26 cellular contexts compared by ENCODE assay signal in the genomic region with DNA sequence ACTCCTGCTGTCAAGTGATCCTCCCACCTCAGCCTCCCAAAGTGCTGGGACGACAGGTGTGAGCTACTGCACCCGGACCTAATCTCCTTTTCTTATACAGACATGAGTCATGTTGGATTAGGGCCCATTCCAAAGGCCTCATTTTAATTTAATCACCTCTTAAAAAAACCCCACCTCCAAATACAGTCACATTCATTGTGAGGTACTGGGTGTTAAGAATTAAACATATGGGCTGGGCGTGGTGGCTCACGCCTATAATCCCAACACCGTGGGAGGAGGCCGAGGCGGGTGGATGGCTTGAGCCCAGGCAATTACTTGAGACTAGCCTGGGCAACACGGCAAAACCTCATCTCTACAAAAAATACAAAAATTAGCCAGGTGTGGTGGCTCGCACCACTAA. TPM values are rescaled to one million over a fixed set of nuclear protein-coding genes. Genes with fewer than 3 reads are reported as not detected.
A peak's percentile ranks its signal among the peaks of the same experiment; 100 is the strongest.
DNase-seq lines count a peak whose midpoint lies in the region; ATAC-seq and TF ChIP-seq lines count a peak whose summit lies in the region.
"Had no signal": no experiment of that assay in that cellular context is flagged by ENCODE, and none has a peak within 500 bp of the region (broad histone marks: within the 10 kb centered on the region; RNA-seq: fewer than 3 reads in every experiment).

No MANE protein-coding gene starts in this region.

- ATAC-seq in HG02970 (IDR thresholded peaks at IDR 0.05; ENCODE audit: low FRiP score, unreplicated experiment): no peak
- ATAC-seq: A549, GM12878, left cardiac atrium had no signal

- H3K4me3 ChIP-seq in breast epithelium (no peak overlapping the region), mammary epithelial cell (replicated peaks in 1 of 3; ENCODE audit: insufficient read depth in 1 of 3, low read depth in 2 of 3, low read length in 3 of 3) (no peak overlapping the region), transverse colon (no peak overlapping the region)
- H3K4me3 ChIP-seq: A549, GM12878, PC-9, SJCRH30 had no signal

- BruUV-seq in MCF 10A (replicated peaks; lab: Mats Ljungman, UMichigan): no TSS peak
- no TSS peak for BruUV-seq in mammary epithelial cell (replicated peaks; lab: Mats Ljungman, UMichigan)

- H3K9me3 ChIP-seq in breast epithelium: no peaks in the 10 kb centered on the region
- H3K9me3 ChIP-seq in mammary epithelial cell (replicated peaks; ENCODE audit: insufficient read depth, low read length): no peaks in the 10 kb centered on the region
- no peaks in the 10 kb centered on the region for H3K9me3 ChIP-seq in transverse colon
- H3K9me3 ChIP-seq: A549, SJCRH30 had no signal

- H3K36me3 Mint-ChIP-seq in MCF 10A (ENCODE audit: insufficient read depth, unreplicated experiment): no peaks in the 10 kb centered on the region
- H3K36me3 Mint-ChIP-seq: naive B cell had no signal

- dilution Hi-C loops in mammary epithelial cell (cut with HindIII; ENCODE audit: low sequenced_read_pairs): no loop called here

- TF ChIP-seq CTCF in MCF 10A (IDR thresholded peaks at IDR 0.05; ENCODE audit: unreplicated experiment) (no peak), breast epithelium (IDR thresholded peaks at IDR 0.05) (no peak), mammary epithelial cell (conservative IDR thresholded peaks at IDR 0.05 in 1 of 2, IDR thresholded peaks at IDR 0.05 in 1 of 2; ENCODE audit: extremely low read depth in 1 of 2, insufficient read depth in 1 of 2, low read depth in 1 of 2, low read length in 2 of 2) (no peak), transverse colon (IDR thresholded peaks at IDR 0.05) (no peak), GM13977 (IDR thresholded peaks at IDR 0.05; ENCODE audit: extremely low read depth, insufficient read depth, missing control alignments) (no peak)

- peaks cover 19% of the 10 kb centered on the region for H3K27me3 Mint-ChIP-seq in MCF 10A (ENCODE audit: insufficient read depth, unreplicated experiment)

- H4K20me1 ChIP-seq in mammary epithelial cell (ENCODE audit: insufficient read depth, low read length): no peaks in the 10 kb centered on the region

- H2AFZ ChIP-seq in mammary epithelial cell (ENCODE audit: low read depth, low read length): no peak overlapping the region
- H2AFZ ChIP-seq: PC-9 had no signal

- in situ Hi-C loops in mammary epithelial cell (cut with MboI; ENCODE audit: low sequenced_read_pairs in 2 of 2): no loop called here
- in situ Hi-C loops in transverse colon (cut with MboI; ENCODE audit: low pct_ligation_motif_present in 1 of 4, low pct_unique_long_range_greater_than_20kb in 1 of 4, low sequenced_read_pairs in 3 of 4): no loop called here
- in situ Hi-C loops in GM13977 (cut with MboI; ENCODE audit: low pct_unique_long_range_greater_than_20kb, low sequenced_read_pairs, unreplicated experiment): no loop called here

- intact Hi-C loops in MCF 10A (cut with micrococcal nuclease): no loop called here
- intact Hi-C loops in breast epithelium (cut with DNase I; ENCODE audit: low total_unique reads): no loop called here
- intact Hi-C loops in mammary epithelial cell (cut with micrococcal nuclease): no loop called here
- intact Hi-C loops in transverse colon (cut with DNase I; ENCODE audit: low total_unique reads): no loop called here

- no peak overlapping the region for H3K4me2 ChIP-seq in mammary epithelial cell (ENCODE audit: insufficient read depth, low read depth, low read length)
- H3K4me2 ChIP-seq: A549, PC-9 had no signal

- H3K4me1 ChIP-seq in breast epithelium (no peaks in the 10 kb centered on the region), mammary epithelial cell (ENCODE audit: insufficient read depth, low read length) (peaks cover 18% of the 10 kb centered on the region), transverse colon (no peaks in the 10 kb centered on the region)
- H3K4me1 ChIP-seq: SJCRH30 had no signal

- 25% methylated on average over 7 of the region's 9 CpGs for WGBS in mammary epithelial cell (ENCODE audit: low coverage, missing lambda C conversion rate)
- WGBS in transverse colon (ENCODE audit: low coverage in 1 of 2), 2 donors: 30 to 62% methylated on average over 9 of the region's 9 CpGs

- no peak for TF ChIP-seq EP300 in transverse colon (IDR thresholded peaks at IDR 0.05; ENCODE audit: low read depth)

- H3K27me3 ChIP-seq in breast epithelium (no peaks in the 10 kb centered on the region), mammary epithelial cell (ENCODE audit: insufficient read depth, low read length) (no peaks in the 10 kb centered on the region), transverse colon (no peaks in the 10 kb centered on the region)
- H3K27me3 ChIP-seq: SJCRH30 had no signal

- H3K79me2 ChIP-seq in mammary epithelial cell (ENCODE audit: insufficient read depth, low read length): no peaks in the 10 kb centered on the region

- H3K27ac ChIP-seq in breast epithelium (no peak overlapping the region), mammary epithelial cell (ENCODE audit: insufficient read depth, low read depth, low read length) (no peak overlapping the region), transverse colon (no peak overlapping the region)
- H3K27ac ChIP-seq: A549, PC-9, SJCRH30 had no signal

- no peak for TF ChIP-seq POLR2A in breast epithelium (IDR thresholded peaks at IDR 0.05)
- TF ChIP-seq POLR2A in transverse colon (IDR thresholded peaks at IDR 0.05): no peak

- H3K36me3 ChIP-seq in breast epithelium (no peaks in the 10 kb centered on the region), mammary epithelial cell (ENCODE audit: insufficient read depth, low read length) (no peaks in the 10 kb centered on the region), transverse colon (no peaks in the 10 kb centered on the region)
- H3K36me3 ChIP-seq: SJCRH30 had no signal

- H3K9ac ChIP-seq in mammary epithelial cell (ENCODE audit: insufficient read depth, low read length): no peak overlapping the region

- POLR2A ChIA-PET in MCF 10A (lab: Yijun Ruan, JAX): interaction anchor here (0.7 to 0.8 kb wide), 2 partner anchors 18 to 276 kb away, joined by 3 read pairs; no protein-coding TSS in a partner anchor

- DNase-seq in MCF 10A (ENCODE audit: unreplicated experiment) (peak; percentile 66), breast epithelium (ENCODE audit: low spot score in 2 of 2) (no peak), NCI-H226 (peak; percentile 21), mammary epithelial cell (peak; percentile 58), transverse colon (peak; percentile 61), GM13977 (ENCODE audit: low spot score) (no peak)
- DNase-seq in activated CD4-positive, alpha-beta T cell treated with anti-CD3 and anti-CD28 coated beads, Interleukin-2, amount 50 U/mL, for 1 hour: no peak
- DNase-seq: activated CD8-positive, alpha-beta memory T cell treated with anti-CD3 and anti-CD28 coated beads for 24 hours; activated T-cell treated with anti-CD3 and anti-CD28 coated beads, Interleukin-2, amount 50 U/mL, for 1 hour; DND-41; effector CD4-positive, alpha-beta T cell; foreskin melanocyte; left cardiac atrium; naive B cell; NCI-H1436; NCI-H2107; NCI-H774; occipital lobe; stimulated activated CD4-positive, alpha-beta T cell treated with anti-CD3 and anti-CD28 coated beads, Interleukin-1b, Interleukin-23, amount 100 ng/mL, for 48 hours; T-helper 1 cell had no signal

- H3K9me3 Mint-ChIP-seq in MCF 10A (ENCODE audit: unreplicated experiment): no peaks in the 10 kb centered on the region

- no peaks in the 10 kb centered on the region for H3K4me1 Mint-ChIP-seq in MCF 10A (ENCODE audit: insufficient read depth, unreplicated experiment)
- H3K4me1 Mint-ChIP-seq: B cell had no signal

- CTCF ChIA-PET in MCF 10A (lab: Yijun Ruan, JAX) (interaction anchor here (0.6 kb wide), 1 partner anchor 661 kb away, joined by 3 read pairs; no protein-coding TSS in a partner anchor), mammary epithelial cell (lab: Charles Lee; ENCODE audit: low non-redundant PET) (interaction anchor here (0.5 kb wide), 1 partner anchor 332 kb away, joined by 4 read pairs; no protein-coding TSS in a partner anchor)

- H3K4me3 Mint-ChIP-seq in MCF 10A (ENCODE audit: unreplicated experiment): no peak overlapping the region
- H3K4me3 Mint-ChIP-seq: B cell had no signal

- no peak overlapping the region for H3K27ac Mint-ChIP-seq in MCF 10A (ENCODE audit: low read depth, unreplicated experiment)
- H3K27ac Mint-ChIP-seq: B cell, naive B cell had no signal

RNA-seq across cellular contexts. Expression of gene PIN1, which starts 46.6 kb away (rescaled TPM):
- total RNA-seq in MCF 10A (2022) (54.6 and 61.4 TPM in 2 replicates), breast epithelium (100 to 1,000 TPM in 1 of 3 donors, 10 to 100 TPM in 2; 71.3 to 114 (median 73.4) TPM), mammary epithelial cell (10 to 100 TPM; 50.3 to 77.4 TPM), transverse colon (10 to 100 TPM; 22.9 to 82.5 (median 43.7) TPM)
- 74.0 TPM for polyA plus RNA-seq in mammary epithelial cell
- polyA minus RNA-seq in mammary epithelial cell: 23.3 TPM

RNA-seq across cellular contexts. Expression of gene UBL5, which starts 54.0 kb away (rescaled TPM):
- total RNA-seq in MCF 10A (2022) (302 and 374 TPM in 2 replicates), breast epithelium (100 to 1,000 TPM; 381 to 489 (median 475) TPM), mammary epithelial cell (100 to 1,000 TPM; 125 to 305 TPM), transverse colon (100 to 1,000 TPM in 3 of 4 donors, 10 to 100 TPM in 1; 61.0 to 563 (median 249) TPM)
- polyA plus RNA-seq in mammary epithelial cell: 819 TPM
- polyA minus RNA-seq in mammary epithelial cell: 55.2 TPM

RNA-seq across cellular contexts. Expression of gene OLFM2, which starts 54.6 kb away (rescaled TPM):
- total RNA-seq in MCF 10A (2022) (not detected in 2 replicates), breast epithelium (10 to 100 TPM in 1 of 3 donors, 1 to 10 TPM in 2; 7.2 to 42.6 (median 8.8) TPM), mammary epithelial cell (1 to 10 TPM; 2.0 to 6.8 TPM), transverse colon (1 to 10 TPM in 2 of 4 donors, not detected in 2; 2.0 to 2.7 TPM)
- 0.91 TPM for polyA plus RNA-seq in mammary epithelial cell
- polyA minus RNA-seq in mammary epithelial cell: not detected
- total RNA-seq: B cell had no signal

Comparison
In these comparisons a context has a peak if more than half of its experiments do, and no peak if none do; other contexts are left out.
1. DNase-seq: peak in MCF 10A (single experiment), NCI-H226 (single experiment), mammary epithelial cell (single experiment) and transverse colon (single experiment); none in breast epithelium (0 of 2), activated CD4-positive, alpha-beta T cell treated with anti-CD3 and anti-CD28 coated beads, Interleukin-2, amount 50 U/mL, for 1 hour (single experiment) and GM13977 (single experiment).